8 cellular contexts compared by ENCODE assay signal in genomic region chr6:52284131-52284459, GRCh38. TPM values are rescaled to one million over a fixed set of nuclear protein-coding genes. Genes with fewer than 3 reads are reported as not detected.
DNase-seq lines count a peak whose midpoint lies in the region; ATAC-seq, FAIRE-seq and TF ChIP-seq lines count a peak whose summit lies in the region.

No MANE protein-coding gene starts in this region.

- no peaks in the 10 kb centered on the region for H3K36me3 Mint-ChIP-seq in activated T-helper 17 cell treated with anti-CD3 and anti-CD28 coated beads, Interleukin-2, amount 50 U/mL, for 72 hours (ENCODE audit: low read depth)

- H3K27me3 Mint-ChIP-seq in activated T-helper 17 cell treated with anti-CD3 and anti-CD28 coated beads, Interleukin-2, amount 50 U/mL, for 72 hours = no peaks in the 10 kb centered on the region

- no peak overlapping the region for H3K27ac Mint-ChIP-seq in activated T-helper 17 cell treated with anti-CD3 and anti-CD28 coated beads, Interleukin-2, amount 50 U/mL, for 72 hours

- no peak for TF ChIP-seq CTCF in RWPE1 (conservative IDR thresholded peaks at IDR 0.05; ENCODE audit: low read depth)
- TF ChIP-seq CTCF in esophagus squamous epithelium (IDR thresholded peaks at IDR 0.05) = no peak
- no peak for TF ChIP-seq CTCF in pancreas (IDR thresholded peaks at IDR 0.05)

- CTCF ChIA-PET in RWPE1 (lab: Yijun Ruan, JAX) = no interaction called here

- H3K27ac ChIP-seq in KOPT-K1 (ENCODE audit: low read depth, low read length, poor library complexity, severe bottlenecking) (peak overlapping the region; percentile 86), RWPE1 (peak overlapping the region; percentile 86), esophagus squamous epithelium (peak overlapping the region; percentile 51 to 86 (median 78)), pancreas (peak overlapping the region in 2 of 4 donors; percentile 37 to 56)

- FAIRE-seq in pancreas (lab: Jason Lieb, UNC) = no peak

- peaks cover 28% of the 10 kb centered on the region for H3K4me1 Mint-ChIP-seq in activated T-helper 17 cell treated with anti-CD3 and anti-CD28 coated beads, Interleukin-2, amount 50 U/mL, for 72 hours

- no peaks in the 10 kb centered on the region for H3K27me3 ChIP-seq in esophagus squamous epithelium
- H3K27me3 ChIP-seq in pancreas = no peaks in the 10 kb centered on the region

- ATAC-seq in pancreas = no peak
- no peak for ATAC-seq in GM21825 (IDR thresholded peaks at IDR 0.05; ENCODE audit: unreplicated experiment)
- ATAC-seq in activated T-helper 17 cell treated with anti-CD3 and anti-CD28 coated beads, Interleukin-2, amount 50 U/mL, for 72 hours (replicated peaks) = no peak

- POLR2A ChIA-PET in RWPE1 (lab: Yijun Ruan, JAX; ENCODE audit: low non-redundant PET) = no interaction called here

- no peaks in the 10 kb centered on the region for H3K9me3 ChIP-seq in KOPT-K1 (ENCODE audit: insufficient read depth, low read length, poor library complexity, severe bottlenecking)
- no peaks in the 10 kb centered on the region for H3K9me3 ChIP-seq in esophagus squamous epithelium
- H3K9me3 ChIP-seq in pancreas = no peaks in the 10 kb centered on the region

- H3K9me3 Mint-ChIP-seq in activated T-helper 17 cell treated with anti-CD3 and anti-CD28 coated beads, Interleukin-2, amount 50 U/mL, for 72 hours = no peaks in the 10 kb centered on the region

- TF ChIP-seq POLR2A in esophagus squamous epithelium (IDR thresholded peaks at IDR 0.05) = no peak

- no peak overlapping the region for H3K4me3 Mint-ChIP-seq in activated T-helper 17 cell treated with anti-CD3 and anti-CD28 coated beads, Interleukin-2, amount 50 U/mL, for 72 hours

- intact Hi-C loops in esophagus squamous epithelium (cut with DNase I) = loop anchor here (10.0 kb wide), 1 partner anchor 121 kb away; no protein-coding TSS in a partner anchor
- intact Hi-C loops in pancreas (cut with DNase I) = no loop called here

- H3K4me1 ChIP-seq in esophagus squamous epithelium = peaks cover 0 to 33% (median 12%) of the 10 kb centered on the region in 3 donors
- peaks cover 0 to 13% (median 3%) of the 10 kb centered on the region in 3 donors for H3K4me1 ChIP-seq in pancreas

- H3K36me3 ChIP-seq in KOPT-K1 (ENCODE audit: insufficient read depth, low read length) (peaks cover 45% of the 10 kb centered on the region), esophagus squamous epithelium (peaks cover 3 to 36% (median 22%) of the 10 kb centered on the region in 3 donors), pancreas (peaks cover 0 to 28% (median 15%) of the 10 kb centered on the region in 3 donors)

- WGBS in esophagus squamous epithelium, 2 donors = 0 to 3% methylated on average over 5 to 9 of the region's 14 CpGs
- WGBS in pancreas, 2 donors = 0% methylated on average over 14 of the region's 14 CpGs

- DNase-seq in stimulated activated CD4-positive, alpha-beta T cell treated with anti-CD3 and anti-CD28 coated beads, Interleukin-12 subunit alpha, Interleukin-12 subunit beta, amount 100 ng/mL, for 24 hours (ENCODE audit: low read depth in 2 of 2) = peak; percentile 25 to 63
- DNase-seq in stimulated activated CD4-positive, alpha-beta T cell treated with anti-CD3 and anti-CD28 coated beads, Interleukin-4, amount 100 ng/mL, for 1 hour = no peak
- DNase-seq in RWPE1 (ENCODE audit: low spot score) (peak; percentile 20), esophagus squamous epithelium (lab: John Stamatoyannopoulos, UW) (peak; percentile 20), pancreas (peak in 5 of 6 donors; percentile 6 to 55 (median 30))

- peak overlapping the region; percentile 61 to 94 (median 84) for H3K4me3 ChIP-seq in esophagus squamous epithelium
- peak overlapping the region; percentile 73 to 92 (median 81) for H3K4me3 ChIP-seq in pancreas

RNA-seq across cellular contexts. Expression of gene MCM3, which starts 0.4 kb away (rescaled TPM):
- 10 to 100 TPM; 37.5 to 70.3 (median 47.7) TPM for total RNA-seq in esophagus squamous epithelium
- 10 to 100 TPM in 4 of 6 donors, 1 to 10 TPM in 2; 7.0 to 19.4 (median 12.1) TPM for total RNA-seq in pancreas
- polyA plus RNA-seq in pancreas = 10 to 100 TPM in 1 of 2 donors, 1 to 10 TPM in 1; 7.4 to 13.6 TPM
- total RNA-seq in activated T-helper 17 cell treated with anti-CD3 and anti-CD28 coated beads, Interleukin-2, amount 50 U/mL, for 72 hours = 100 to 1,000 TPM; 141 to 247 TPM

RNA-seq across cellular contexts. Expression of gene IL17F, which starts 39.8 kb away (rescaled TPM):
- total RNA-seq in esophagus squamous epithelium = 1 to 10 TPM in 1 of 4 donors, not detected in 3; 1.4 TPM
- total RNA-seq in pancreas = not detected
- polyA plus RNA-seq in pancreas = not detected
- 1,000 to 10,000 TPM in 1 of 2 donors, 100 to 1,000 TPM in 1; 295 to 3,317 TPM for total RNA-seq in activated T-helper 17 cell treated with anti-CD3 and anti-CD28 coated beads, Interleukin-2, amount 50 U/mL, for 72 hours

Comparison
In these comparisons a context has a peak if more than half of its experiments do, and no peak if none do; other contexts are left out.
1. RNA of gene IL17F, which starts 39.8 kb away (total RNA-seq): 295 to 3,317 TPM in activated T-helper 17 cell treated with anti-CD3 and anti-CD28 coated beads, Interleukin-2, amount 50 U/mL, for 72 hours; 1.4 TPM in esophagus squamous epithelium and not detected in pancreas; every median in the first group is over 100 times any median in the second.